In the genomic region with DNA sequence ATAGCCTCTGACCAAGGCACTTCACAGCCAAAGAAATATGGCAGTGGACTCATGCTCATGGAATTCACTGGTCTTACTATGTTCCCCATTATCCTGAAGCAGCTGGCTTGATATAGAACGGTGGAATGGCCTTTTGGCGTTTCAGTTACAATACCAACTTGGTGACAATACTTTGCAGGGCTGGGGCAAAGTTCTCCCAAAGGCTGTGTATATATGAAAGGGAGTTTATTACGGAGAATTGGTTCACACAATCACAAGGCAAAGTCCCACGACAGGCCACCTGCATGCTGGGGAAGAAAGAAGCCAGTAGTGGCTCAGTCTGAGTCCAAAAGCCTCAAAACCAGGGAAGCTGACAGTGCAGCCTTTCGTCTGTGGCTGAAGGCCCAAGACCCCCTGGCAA, we compare ENCODE assay signal across 37 cellular contexts. TPM values are rescaled to one million over a fixed set of nuclear protein-coding genes. Genes with fewer than 3 reads are reported as not detected.
DNase-seq lines count a peak whose midpoint lies in the region; ATAC-seq, FAIRE-seq and TF ChIP-seq lines count a peak whose summit lies in the region.
"Had no signal": no experiment of that assay in that cellular context is flagged by ENCODE, and none has a peak within 500 bp of the region (broad histone marks: within the 10 kb centered on the region; RNA-seq: fewer than 3 reads in every experiment).

No MANE protein-coding gene starts in this region.

- no peaks in the 10 kb centered on the region for H3K27me3 ChIP-seq in Karpas-422 (ENCODE audit: low read length)
- no peaks in the 10 kb centered on the region for H3K27me3 ChIP-seq in esophagus muscularis mucosa
- H3K27me3 ChIP-seq in small intestine (ENCODE audit: control insufficient read depth in 2 of 2, insufficient read depth in 2 of 2, low read length in 2 of 2): no peaks in the 10 kb centered on the region
- no peaks in the 10 kb centered on the region for H3K27me3 ChIP-seq in mesendoderm (ENCODE audit: insufficient read depth, low read length, poor library complexity)
- H3K27me3 ChIP-seq: BE2C; BLaER1; BLaER1 treated with 17β-estradiol and CSF1 and Interleukin-3, amounts not matched to agents 10 nM and 100 nM had no signal

- H3K27me3 Mint-ChIP-seq in activated CD8-positive, alpha-beta T cell treated with anti-CD3 and anti-CD28 coated beads for 36 hours: no peaks in the 10 kb centered on the region
- H3K27me3 Mint-ChIP-seq: CD4-positive, alpha-beta memory T cell; CD4-positive, alpha-beta T cell; CD4-positive, CD25-positive, alpha-beta regulatory T cell had no signal

- H3K79me1 ChIP-seq in mesendoderm (ENCODE audit: low read length): no peaks in the 10 kb centered on the region

- H3K79me2 ChIP-seq in Karpas-422 (ENCODE audit: low read length) (no peaks in the 10 kb centered on the region), mesendoderm (ENCODE audit: control insufficient read depth, insufficient read depth, low read length) (no peaks in the 10 kb centered on the region)

- no peak overlapping the region for H3K4me3 Mint-ChIP-seq in activated CD8-positive, alpha-beta T cell treated with anti-CD3 and anti-CD28 coated beads for 36 hours
- H3K4me3 Mint-ChIP-seq: B cell; CD14-positive monocyte; CD4-positive, alpha-beta memory T cell; CD4-positive, alpha-beta T cell; CD4-positive, CD25-positive, alpha-beta regulatory T cell; CD8-positive, alpha-beta memory T cell; CD8-positive, alpha-beta T cell had no signal

- H4K5ac ChIP-seq in mesendoderm (ENCODE audit: low read length): no peak overlapping the region

- no peak overlapping the region for H3K27ac Mint-ChIP-seq in activated CD8-positive, alpha-beta T cell treated with anti-CD3 and anti-CD28 coated beads for 36 hours
- H3K27ac Mint-ChIP-seq: B cell; CD14-positive monocyte; CD4-positive, alpha-beta memory T cell; CD4-positive, alpha-beta T cell; CD4-positive, CD25-positive, alpha-beta regulatory T cell; CD8-positive, alpha-beta memory T cell; CD8-positive, alpha-beta T cell had no signal

- no peak for TF ChIP-seq EP300 in esophagus muscularis mucosa (IDR thresholded peaks at IDR 0.05)

- CTCF ChIA-PET in activated CD8-positive, alpha-beta T cell treated with anti-CD3 and anti-CD28 coated beads for 36 hours (lab: Charles Lee): no interaction called here

- no peak overlapping the region for H3K18ac ChIP-seq in mesendoderm (ENCODE audit: low read length)

- H3K4me2 ChIP-seq in Karpas-422 (ENCODE audit: low read depth, low read length, poor library complexity, severe bottlenecking) (no peak overlapping the region), mesendoderm (ENCODE audit: low read length) (no peak overlapping the region)
- H3K4me2 ChIP-seq: A549; BLaER1; BLaER1 treated with 17β-estradiol and CSF1 and Interleukin-3, amounts not matched to agents 10 nM and 100 nM had no signal

- H2BK120ac ChIP-seq in mesendoderm (ENCODE audit: low read depth, low read length): no peak overlapping the region

- H3K9me3 ChIP-seq in Karpas-422 (ENCODE audit: low read length) (no peaks in the 10 kb centered on the region), esophagus muscularis mucosa (no peaks in the 10 kb centered on the region), small intestine (ENCODE audit: control insufficient read depth, low read depth) (no peaks in the 10 kb centered on the region)
- H3K9me3 ChIP-seq: A549, BE2C, BLaER1, Caco-2 had no signal

- no peak overlapping the region for H3K56ac ChIP-seq in mesendoderm (ENCODE audit: low read length)

- H3K4me1 ChIP-seq in Karpas-422 (ENCODE audit: low read length): no peaks in the 10 kb centered on the region
- H3K4me1 ChIP-seq in esophagus muscularis mucosa: no peaks in the 10 kb centered on the region
- no peaks in the 10 kb centered on the region for H3K4me1 ChIP-seq in small intestine (ENCODE audit: control insufficient read depth in 2 of 2, insufficient read depth in 1 of 2, low read depth in 1 of 2, low read length in 1 of 2)
- no peaks in the 10 kb centered on the region for H3K4me1 ChIP-seq in mesendoderm (ENCODE audit: control insufficient read depth, low read depth, low read length)
- H3K4me1 ChIP-seq: A549; BE2C; BLaER1; BLaER1 treated with 17β-estradiol and CSF1 and Interleukin-3, amounts not matched to agents 10 nM and 100 nM; Caco-2 had no signal

- no peak overlapping the region for H2AK5ac ChIP-seq in mesendoderm (ENCODE audit: low read length)

- DNase-seq in Karpas-422 (peak; percentile 35), esophagus muscularis mucosa (ENCODE audit: extremely low spot score) (peak; percentile 74), left colon (no peak), small intestine (peak; percentile 53), mesendoderm (no peak)
- DNase-seq in activated CD8-positive, alpha-beta T cell treated with anti-CD3 and anti-CD28 coated beads for 36 hours: no peak
- no peak for DNase-seq in activated T-cell treated with anti-CD3 and anti-CD28 coated beads, Interleukin-2, amount 50 U/mL, for 1 hour
- DNase-seq: 8988T; ACHN; AML-193; BE2C; C1 segment of cervical spinal cord; Caco-2; Calu3; CD4-positive, alpha-beta memory T cell; CD4-positive, alpha-beta T cell; CD4-positive, CD25-positive, alpha-beta regulatory T cell; CD8-positive, alpha-beta memory T cell; CD8-positive, alpha-beta T cell; COR-L47; DMS 273 treated with DMSO at 0.1 percent for 48 hours; DMS153; DMS53; DMS79; DMS79 treated with DMSO at 0.1 percent for 48 hours; DND-41; EL had no signal

- H2BK5ac ChIP-seq in mesendoderm (ENCODE audit: low read length): no peak overlapping the region

- H3K4ac ChIP-seq in mesendoderm (ENCODE audit: low read depth, low read length): no peak overlapping the region

- H3K4me1 Mint-ChIP-seq in activated CD8-positive, alpha-beta T cell treated with anti-CD3 and anti-CD28 coated beads for 36 hours (ENCODE audit: low read depth): peaks cover 3% of the 10 kb centered on the region
- H3K4me1 Mint-ChIP-seq: B cell, CD14-positive monocyte had no signal

- no peak for TF ChIP-seq CTCF in esophagus muscularis mucosa (IDR thresholded peaks at IDR 0.05)
- no peak for TF ChIP-seq CTCF in activated CD8-positive, alpha-beta T cell treated with anti-CD3 and anti-CD28 coated beads for 36 hours (IDR thresholded peaks at IDR 0.05)

- peak; percentile 48 for ATAC-seq in left colon
- no peak for ATAC-seq in activated CD8-positive, alpha-beta T cell treated with anti-CD3 and anti-CD28 coated beads for 36 hours
- ATAC-seq in HG03095 (IDR thresholded peaks at IDR 0.05; ENCODE audit: unreplicated experiment): no peak
- ATAC-seq: A549; CD8-positive, alpha-beta T cell had no signal

- H2BK15ac ChIP-seq in mesendoderm (replicated peaks; ENCODE audit: low read depth): no peak overlapping the region

- 76% methylated on average over 5 of the region's 5 CpGs for WGBS in esophagus muscularis mucosa
- WGBS in small intestine, 3 donors: 13 to 64% (median 36%) methylated on average over 5 of the region's 5 CpGs
- WGBS in mesendoderm (ENCODE audit: extremely low coverage, insufficient coverage, low lambda C conversion rate): no CpG with 5 or more reads among the region's 5 CpGs

- no peaks in the 10 kb centered on the region for H3K36me3 Mint-ChIP-seq in activated CD8-positive, alpha-beta T cell treated with anti-CD3 and anti-CD28 coated beads for 36 hours (ENCODE audit: low read depth)
- H3K36me3 Mint-ChIP-seq: CD14-positive monocyte; CD4-positive, alpha-beta memory T cell; CD4-positive, CD25-positive, alpha-beta regulatory T cell; CD8-positive, alpha-beta memory T cell; CD8-positive, alpha-beta T cell had no signal

- POLR2A ChIA-PET in activated CD8-positive, alpha-beta T cell treated with anti-CD3 and anti-CD28 coated beads for 36 hours (lab: Charles Lee): no interaction called here

- H3K9ac ChIP-seq in Karpas-422 (ENCODE audit: low read length) (no peak overlapping the region), mesendoderm (ENCODE audit: low read length) (no peak overlapping the region)
- H3K9ac ChIP-seq: BLaER1; BLaER1 treated with 17β-estradiol and CSF1 and Interleukin-3, amounts not matched to agents 10 nM and 100 nM had no signal

- no peaks in the 10 kb centered on the region for H4K20me1 ChIP-seq in Karpas-422 (ENCODE audit: insufficient read depth, low read depth, low read length)
- H4K20me1 ChIP-seq: BLaER1; BLaER1 treated with 17β-estradiol and CSF1 and Interleukin-3, amounts not matched to agents 10 nM and 100 nM had no signal

- no peak for FAIRE-seq in small intestine (lab: Jason Lieb, UNC)
- FAIRE-seq: A204.1, A549, D721Med had no signal

- no peak overlapping the region for H4K8ac ChIP-seq in mesendoderm (ENCODE audit: low read depth, low read length)

- no peak overlapping the region for H3K4me3 ChIP-seq in Karpas-422 (ENCODE audit: low read length)
- no peak overlapping the region for H3K4me3 ChIP-seq in esophagus muscularis mucosa
- no peak overlapping the region for H3K4me3 ChIP-seq in small intestine (ENCODE audit: low read depth in 1 of 2, low read length in 2 of 2)
- H3K4me3 ChIP-seq in mesendoderm (ENCODE audit: low read length): no peak overlapping the region
- H3K4me3 ChIP-seq: A549; BLaER1; BLaER1 treated with 17β-estradiol and CSF1 and Interleukin-3, amounts not matched to agents 10 nM and 100 nM had no signal

- H3K9me3 Mint-ChIP-seq in activated CD8-positive, alpha-beta T cell treated with anti-CD3 and anti-CD28 coated beads for 36 hours: no peaks in the 10 kb centered on the region
- H3K9me3 Mint-ChIP-seq: CD4-positive, alpha-beta T cell; CD8-positive, alpha-beta T cell had no signal

- H3K27ac ChIP-seq in Karpas-422 (ENCODE audit: low read length) (no peak overlapping the region), esophagus muscularis mucosa (replicated peaks in 1 of 4) (no peak overlapping the region), small intestine (ENCODE audit: low read depth in 1 of 2, low read length in 1 of 2) (no peak overlapping the region), mesendoderm (ENCODE audit: low read depth, low read length) (no peak overlapping the region)
- H3K27ac ChIP-seq: 22Rv1; A549; BLaER1; BLaER1 treated with 17β-estradiol and CSF1 and Interleukin-3, amounts not matched to agents 10 nM and 100 nM; C4-2B had no signal

- no peak for TF ChIP-seq POLR2A in esophagus muscularis mucosa (IDR thresholded peaks at IDR 0.05; ENCODE audit: low read depth)

- no peaks in the 10 kb centered on the region for H3K9me2 ChIP-seq in Karpas-422 (replicated peaks; ENCODE audit: insufficient read depth, low read length)

- intact Hi-C loops in esophagus muscularis mucosa (cut with DNase I): no loop called here
- intact Hi-C loops in left colon (cut with DNase I, micrococcal nuclease): no loop called here
- intact Hi-C loops in activated CD8-positive, alpha-beta T cell treated with anti-CD3 and anti-CD28 coated beads for 36 hours (cut with micrococcal nuclease): no loop called here

- H3K23ac ChIP-seq in mesendoderm (ENCODE audit: low read length): no peak overlapping the region

- no peaks in the 10 kb centered on the region for H3K36me3 ChIP-seq in Karpas-422 (ENCODE audit: insufficient read depth, low read length)
- H3K36me3 ChIP-seq in esophagus muscularis mucosa: no peaks in the 10 kb centered on the region
- H3K36me3 ChIP-seq in small intestine (ENCODE audit: control insufficient read depth in 2 of 2, insufficient read depth in 2 of 2, low read length in 2 of 2): no peaks in the 10 kb centered on the region
- H3K36me3 ChIP-seq in mesendoderm (ENCODE audit: control insufficient read depth, insufficient read depth, low read length): no peaks in the 10 kb centered on the region
- H3K36me3 ChIP-seq: BE2C; BLaER1; BLaER1 treated with 17β-estradiol and CSF1 and Interleukin-3, amounts not matched to agents 10 nM and 100 nM had no signal

- H2AFZ ChIP-seq in Karpas-422 (ENCODE audit: low read length): no peak overlapping the region

RNA-seq across cellular contexts. Expression of gene SMARCAD1, which starts 50.8 kb away (rescaled TPM):
- 44.6 and 76.7 TPM in 2 replicates for total RNA-seq in Karpas-422 (2014; rRNA removed; shearing (Covaris generic); ENCODE audit: low replicate concordance)
- 10 to 100 TPM; 12.3 to 19.1 (median 14.5) TPM for total RNA-seq in esophagus muscularis mucosa
- 10 to 100 TPM; 18.0 to 18.4 TPM for total RNA-seq in left colon
- polyA plus RNA-seq in small intestine: 10 to 100 TPM in 1 of 3 donors, 1 to 10 TPM in 2; 5.4 to 10.6 (median 6.9) TPM
- 10 to 100 TPM; 28.5 to 28.6 TPM for total RNA-seq in activated CD8-positive, alpha-beta T cell treated with anti-CD3 and anti-CD28 coated beads for 36 hours
- polyA plus RNA-seq in mesendoderm (2013, experiment 1 of 2): 53.3 TPM
- polyA plus RNA-seq in mesendoderm (2013, experiment 2 of 2): 52.3 TPM

Comparison
In these comparisons a context has a peak if more than half of its experiments do, and no peak if none do; other contexts are left out.
1. DNase-seq: peak in Karpas-422 (single experiment), esophagus muscularis mucosa (single experiment) and small intestine (single experiment); none in left colon (0 of 2), activated CD8-positive, alpha-beta T cell treated with anti-CD3 and anti-CD28 coated beads for 36 hours (single experiment), activated T-cell treated with anti-CD3 and anti-CD28 coated beads, Interleukin-2, amount 50 U/mL, for 1 hour (single experiment) and mesendoderm (single experiment).